Comparison of ENCODE assay signal across 8 cellular contexts in the genomic region with DNA sequence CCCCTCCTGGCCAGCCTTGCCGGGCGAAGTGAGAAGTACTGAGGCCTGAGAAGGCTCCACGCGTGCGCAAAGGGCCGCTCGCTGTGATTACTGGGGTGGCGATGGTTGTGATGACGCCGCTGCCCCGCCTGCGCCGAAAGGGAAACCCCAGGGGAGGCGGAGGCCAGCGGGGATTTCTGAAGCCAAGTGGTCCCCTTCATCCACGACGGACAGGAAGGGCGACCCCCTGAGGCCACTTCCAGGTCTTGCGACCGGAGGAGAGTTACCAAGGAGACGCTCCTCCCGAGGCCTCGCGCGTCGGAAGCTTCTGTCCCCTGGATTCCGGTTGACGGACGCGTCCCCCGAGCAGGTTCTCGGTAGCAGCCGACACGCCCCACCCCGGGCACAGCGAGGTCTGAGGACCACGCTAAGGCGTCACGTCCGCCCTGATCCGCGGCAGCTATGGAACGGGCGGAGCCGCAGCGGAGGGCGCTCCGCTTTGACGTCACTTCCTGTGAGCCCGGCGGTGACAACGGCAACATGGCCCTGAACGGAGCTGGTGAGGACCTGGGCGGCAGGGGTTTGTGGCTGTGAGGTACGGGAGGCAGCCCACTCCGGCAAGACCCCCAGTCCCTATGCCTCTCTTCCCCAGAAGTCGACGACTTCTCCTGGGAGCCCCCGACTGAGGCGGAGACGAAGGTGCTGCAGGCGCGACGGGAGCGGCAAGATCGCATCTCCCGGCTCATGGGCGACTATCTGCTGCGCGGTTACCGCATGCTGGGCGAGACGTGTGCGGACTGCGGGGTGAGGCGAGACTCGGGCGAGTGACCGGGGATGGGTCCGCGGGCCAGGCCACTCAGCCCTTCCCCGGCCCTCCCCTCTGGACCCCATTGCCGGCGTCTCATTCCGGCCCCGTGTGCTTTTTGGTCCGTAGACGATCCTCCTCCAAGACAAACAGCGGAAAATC. TPM values are rescaled to one million over a fixed set of nuclear protein-coding genes. Genes with fewer than 3 reads are reported as not detected.
DNase-seq lines count a peak whose midpoint lies in the region; ATAC-seq, FAIRE-seq and TF ChIP-seq lines count a peak whose summit lies in the region.

A gene with protein sequence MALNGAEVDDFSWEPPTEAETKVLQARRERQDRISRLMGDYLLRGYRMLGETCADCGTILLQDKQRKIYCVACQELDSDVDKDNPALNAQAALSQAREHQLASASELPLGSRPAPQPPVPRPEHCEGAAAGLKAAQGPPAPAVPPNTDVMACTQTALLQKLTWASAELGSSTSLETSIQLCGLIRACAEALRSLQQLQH (plus strand): TSS at position 505 of the 946 bp plus-strand sequence. CDS start 15 bp downstream, at position 520.

- H3K27me3 ChIP-seq in adipocyte (replicated peaks; ENCODE audit: control insufficient read depth, insufficient read depth, low read length) (no peaks in the 10 kb centered on the region), upper lobe of right lung (no peaks in the 10 kb centered on the region)

- peak within 1 kb of the TSS; percentile 99 for H3K9ac ChIP-seq in adipocyte (ENCODE audit: low read length)

- peak; percentile 49 for TF ChIP-seq CTCF in upper lobe of right lung (IDR thresholded peaks at IDR 0.05)

- DNase-seq in GM12891 (ENCODE audit: insufficient read length, low spot score) (peak; percentile 97), NCI-H1436 (lab: John Stamatoyannopoulos, UW) (peak; percentile 96), T follicular helper cell (ENCODE audit: low read depth) (peak; percentile 97), adipocyte (ENCODE audit: low read depth) (peak; percentile 99), cardiac septum (ENCODE audit: low spot score) (peak; percentile 99), posterior vena cava (ENCODE audit: low spot score) (peak; percentile 100), upper lobe of right lung (peak; percentile 100)

- H3K4me1 ChIP-seq in adipocyte (ENCODE audit: control insufficient read depth, insufficient read depth, low read length) (peaks cover 39% of the 10 kb centered on the region), upper lobe of right lung (peaks cover 56% of the 10 kb centered on the region)

- TF ChIP-seq POLR2A in GM12891 (IDR thresholded peaks at IDR 0.05; ENCODE audit: low read depth, low read length) = peak; percentile 81

- FAIRE-seq in GM12891 (lab: Jason Lieb, UNC) = peak; percentile 99

- peak; percentile 56 for ATAC-seq in HG02840 (IDR thresholded peaks at IDR 0.05; ENCODE audit: low FRiP score, unreplicated experiment)
- peak; percentile 85 for ATAC-seq in upper lobe of right lung

- intact Hi-C loops in cardiac septum (cut with DNase I) (no loop called here), posterior vena cava (cut with DNase I) (no loop called here), upper lobe of right lung (cut with DNase I) (no loop called here)

- H3K9me3 ChIP-seq in adipocyte (ENCODE audit: control insufficient read depth, low read length) (no peaks in the 10 kb centered on the region), upper lobe of right lung (no peaks in the 10 kb centered on the region)

- peak within 1 kb of the TSS; percentile 90 for H3K27ac ChIP-seq in upper lobe of right lung

- H3K4me3 ChIP-seq in adipocyte (ENCODE audit: low read length) = peak within 1 kb of the TSS; percentile 100
- H3K4me3 ChIP-seq in upper lobe of right lung = peak within 1 kb of the TSS; percentile 66

- H3K36me3 ChIP-seq in adipocyte (ENCODE audit: control insufficient read depth, insufficient read depth, low read length, severe bottlenecking) (peaks cover 9% of the 10 kb centered on the region), upper lobe of right lung (no peaks in the 10 kb centered on the region)

TF ChIP-seq in GM12891, 5 proteins besides CTCF, POLR2A, EP300 and RAD21:
- TF ChIP-seq POU2F2 (IDR thresholded peaks at IDR 0.05; ENCODE audit: low read depth, low read length) (0 out of 2 replicates have a peak, but pooled peaks have one; percentile 14), SPI1 (IDR thresholded peaks at IDR 0.05; ENCODE audit: low read depth, low read length) (0 out of 2 replicates have a peak, but pooled peaks have one; percentile 14), TAF1 (IDR thresholded peaks at IDR 0.05; ENCODE audit: low read depth, low read length) (peak; percentile 82), PAX5 (IDR thresholded peaks at IDR 0.05; ENCODE audit: insufficient read depth, low read length, severe bottlenecking) (peak; percentile 9), POLR2AphosphoS5 (IDR thresholded peaks at IDR 0.05; ENCODE audit: low read depth, low read length) (peak; percentile 44)

RNA-seq across cellular contexts. Expression of the gene that starts here (rescaled TPM):
- 48.7 TPM for polyA plus RNA-seq in GM12891 (2012; ENCODE audit: low read depth, missing spikeins)
- total RNA-seq in cardiac septum (28.3 TPM), posterior vena cava (10 to 100 TPM; 29.2 to 29.5 TPM), upper lobe of right lung (24.0 TPM)

Comparison
In these comparisons a context has a peak if more than half of its experiments do, and no peak if none do; other contexts are left out.
1. Peak in every context shown above with its lines: DNase-seq, ATAC-seq, H3K4me3 ChIP-seq and H3K27ac ChIP-seq.